1 cellular context compared by ENCODE assay signal in the genomic region with DNA sequence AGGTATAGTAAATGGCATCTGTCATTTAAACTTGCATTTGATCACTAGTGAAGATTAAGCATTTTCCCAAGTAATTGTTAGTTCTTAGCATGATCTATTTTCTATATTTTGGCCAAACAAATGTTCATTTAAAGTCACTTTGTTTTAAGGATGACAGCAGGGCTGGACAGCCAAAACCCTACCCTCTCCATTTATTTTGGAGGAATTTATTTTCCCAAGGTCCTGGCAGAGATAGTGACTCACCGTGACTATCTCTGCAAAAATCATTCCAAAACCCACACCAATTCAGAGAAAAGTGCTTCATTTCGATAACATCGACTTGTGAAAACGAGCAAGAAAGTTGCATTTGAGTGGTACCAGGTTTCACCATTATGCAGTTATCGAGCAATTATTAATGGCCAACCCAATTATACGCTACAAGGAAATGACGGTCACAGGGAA.
TF ChIP-seq lines count a peak whose summit lies in the region.

No MANE protein-coding gene starts in this region.

TF ChIP-seq in GM23338, 12 proteins besides CTCF, POLR2A, EP300 and RAD21 (continued from another document):
- TF ChIP-seq, protein P1, sequence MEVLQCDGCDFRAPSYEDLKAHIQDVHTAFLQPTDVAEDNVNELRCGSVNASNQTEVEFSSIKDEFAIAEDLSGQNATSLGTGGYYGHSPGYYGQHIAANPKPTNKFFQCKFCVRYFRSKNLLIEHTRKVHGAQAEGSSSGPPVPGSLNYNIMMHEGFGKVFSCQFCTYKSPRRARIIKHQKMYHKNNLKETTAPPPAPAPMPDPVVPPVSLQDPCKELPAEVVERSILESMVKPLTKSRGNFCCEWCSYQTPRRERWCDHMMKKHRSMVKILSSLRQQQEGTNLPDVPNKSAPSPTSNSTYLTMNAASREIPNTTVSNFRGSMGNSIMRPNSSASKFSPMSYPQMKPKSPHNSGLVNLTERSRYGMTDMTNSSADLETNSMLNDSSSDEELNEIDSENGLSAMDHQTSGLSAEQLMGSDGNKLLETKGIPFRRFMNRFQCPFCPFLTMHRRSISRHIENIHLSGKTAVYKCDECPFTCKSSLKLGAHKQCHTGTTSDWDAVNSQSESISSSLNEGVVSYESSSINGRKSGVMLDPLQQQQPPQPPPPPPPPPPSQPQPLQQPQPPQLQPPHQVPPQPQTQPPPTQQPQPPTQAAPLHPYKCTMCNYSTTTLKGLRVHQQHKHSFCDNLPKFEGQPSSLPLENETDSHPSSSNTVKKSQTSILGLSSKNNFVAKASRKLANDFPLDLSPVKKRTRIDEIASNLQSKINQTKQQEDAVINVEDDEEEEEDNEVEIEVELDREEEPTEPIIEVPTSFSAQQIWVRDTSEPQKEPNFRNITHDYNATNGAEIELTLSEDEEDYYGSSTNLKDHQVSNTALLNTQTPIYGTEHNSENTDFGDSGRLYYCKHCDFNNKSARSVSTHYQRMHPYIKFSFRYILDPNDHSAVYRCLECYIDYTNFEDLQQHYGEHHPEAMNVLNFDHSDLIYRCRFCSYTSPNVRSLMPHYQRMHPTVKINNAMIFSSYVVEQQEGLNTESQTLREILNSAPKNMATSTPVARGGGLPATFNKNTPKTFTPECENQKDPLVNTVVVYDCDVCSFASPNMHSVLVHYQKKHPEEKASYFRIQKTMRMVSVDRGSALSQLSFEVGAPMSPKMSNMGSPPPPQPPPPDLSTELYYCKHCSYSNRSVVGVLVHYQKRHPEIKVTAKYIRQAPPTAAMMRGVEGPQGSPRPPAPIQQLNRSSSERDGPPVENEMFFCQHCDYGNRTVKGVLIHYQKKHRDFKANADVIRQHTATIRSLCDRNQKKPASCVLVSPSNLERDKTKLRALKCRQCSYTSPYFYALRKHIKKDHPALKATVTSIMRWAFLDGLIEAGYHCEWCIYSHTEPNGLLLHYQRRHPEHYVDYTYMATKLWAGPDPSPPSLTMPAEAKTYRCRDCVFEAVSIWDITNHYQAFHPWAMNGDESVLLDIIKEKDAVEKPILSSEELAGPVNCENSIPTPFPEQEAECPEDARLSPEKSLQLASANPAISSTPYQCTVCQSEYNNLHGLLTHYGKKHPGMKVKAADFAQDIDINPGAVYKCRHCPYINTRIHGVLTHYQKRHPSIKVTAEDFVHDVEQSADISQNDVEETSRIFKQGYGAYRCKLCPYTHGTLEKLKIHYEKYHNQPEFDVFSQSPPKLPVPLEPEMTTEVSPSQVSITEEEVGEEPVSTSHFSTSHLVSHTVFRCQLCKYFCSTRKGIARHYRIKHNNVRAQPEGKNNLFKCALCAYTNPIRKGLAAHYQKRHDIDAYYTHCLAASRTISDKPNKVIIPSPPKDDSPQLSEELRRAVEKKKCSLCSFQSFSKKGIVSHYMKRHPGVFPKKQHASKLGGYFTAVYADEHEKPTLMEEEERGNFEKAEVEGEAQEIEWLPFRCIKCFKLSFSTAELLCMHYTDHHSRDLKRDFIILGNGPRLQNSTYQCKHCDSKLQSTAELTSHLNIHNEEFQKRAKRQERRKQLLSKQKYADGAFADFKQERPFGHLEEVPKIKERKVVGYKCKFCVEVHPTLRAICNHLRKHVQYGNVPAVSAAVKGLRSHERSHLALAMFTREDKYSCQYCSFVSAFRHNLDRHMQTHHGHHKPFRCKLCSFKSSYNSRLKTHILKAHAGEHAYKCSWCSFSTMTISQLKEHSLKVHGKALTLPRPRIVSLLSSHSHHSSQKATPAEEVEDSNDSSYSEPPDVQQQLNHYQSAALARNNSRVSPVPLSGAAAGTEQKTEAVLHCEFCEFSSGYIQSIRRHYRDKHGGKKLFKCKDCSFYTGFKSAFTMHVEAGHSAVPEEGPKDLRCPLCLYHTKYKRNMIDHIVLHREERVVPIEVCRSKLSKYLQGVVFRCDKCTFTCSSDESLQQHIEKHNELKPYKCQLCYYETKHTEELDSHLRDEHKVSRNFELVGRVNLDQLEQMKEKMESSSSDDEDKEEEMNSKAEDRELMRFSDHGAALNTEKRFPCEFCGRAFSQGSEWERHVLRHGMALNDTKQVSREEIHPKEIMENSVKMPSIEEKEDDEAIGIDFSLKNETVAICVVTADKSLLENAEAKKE (CRISPR knock-in tag; IDR thresholded peaks at IDR 0.05) = no peak
- TF ChIP-seq POLR2AphosphoS5 (IDR thresholded peaks at IDR 0.05; ENCODE audit: low read depth) (no peak), CREB1 (CRISPR knock-in tag; IDR thresholded peaks at IDR 0.05; ENCODE audit: low read depth) (no peak), ZNF331 (CRISPR knock-in tag; IDR thresholded peaks at IDR 0.05; ENCODE audit: low read depth) (no peak), ZNF114 (CRISPR knock-in tag; IDR thresholded peaks at IDR 0.05) (no peak), JUNB (IDR thresholded peaks at IDR 0.05; ENCODE audit: unreplicated experiment) (no peak)
- TF ChIP-seq, protein P2, sequence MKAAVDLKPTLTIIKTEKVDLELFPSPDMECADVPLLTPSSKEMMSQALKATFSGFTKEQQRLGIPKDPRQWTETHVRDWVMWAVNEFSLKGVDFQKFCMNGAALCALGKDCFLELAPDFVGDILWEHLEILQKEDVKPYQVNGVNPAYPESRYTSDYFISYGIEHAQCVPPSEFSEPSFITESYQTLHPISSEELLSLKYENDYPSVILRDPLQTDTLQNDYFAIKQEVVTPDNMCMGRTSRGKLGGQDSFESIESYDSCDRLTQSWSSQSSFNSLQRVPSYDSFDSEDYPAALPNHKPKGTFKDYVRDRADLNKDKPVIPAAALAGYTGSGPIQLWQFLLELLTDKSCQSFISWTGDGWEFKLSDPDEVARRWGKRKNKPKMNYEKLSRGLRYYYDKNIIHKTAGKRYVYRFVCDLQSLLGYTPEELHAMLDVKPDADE (IDR thresholded peaks at IDR 0.05) = no peak
